Comparison of ENCODE assay signal across 19 cellular contexts in the genomic region with DNA sequence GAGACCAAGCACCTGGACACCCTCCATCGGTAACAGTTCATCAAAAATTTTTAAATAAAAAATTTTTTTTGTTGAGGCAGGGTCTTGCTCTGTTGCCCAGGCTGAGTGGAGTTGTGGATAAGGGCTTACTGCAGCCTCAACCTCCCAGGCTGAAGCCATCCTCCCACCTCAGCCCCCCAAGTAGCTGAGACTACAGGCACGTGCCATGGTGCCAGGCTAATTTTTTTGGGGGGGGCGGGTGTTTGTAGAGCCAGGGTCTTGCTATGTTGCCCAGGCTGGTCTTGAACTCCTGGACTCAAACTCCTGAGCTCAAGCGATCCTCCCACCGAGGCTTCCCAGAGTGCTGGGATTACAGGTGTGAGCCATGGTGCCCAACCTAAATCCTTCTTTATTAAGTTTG. TPM values are rescaled to one million over a fixed set of nuclear protein-coding genes. Genes with fewer than 3 reads are reported as not detected.
"Had no signal": no experiment of that assay in that cellular context is flagged by ENCODE, and none has a peak within 500 bp of the region (broad histone marks: within the 10 kb centered on the region; RNA-seq: fewer than 3 reads in every experiment).

No MANE protein-coding gene starts in this region.

- H3K27me3 ChIP-seq: ascending aorta, dorsolateral prefrontal cortex, left lung, thyroid gland had no signal

- ATAC-seq: activated CD4-positive, CD25-positive, alpha-beta regulatory T cell treated with anti-CD3 and anti-CD28 coated beads, Interleukin-2, amount 50 U/mL, for 24 hours; left lung; psoas muscle; sciatic nerve; stimulated activated memory B cell treated with anti-CD40 and anti-IgM and Interleukin-4, amounts not matched to agents 10 μg/mL and 1 μg/mL and 100 μg/mL, for 72 hours had no signal

- DNase-seq: activated naive CD4-positive, alpha-beta T cell treated with anti-CD3 and anti-CD28 coated beads for 36 hours; dorsolateral prefrontal cortex; endodermal cell; islet precursor cell; left lung; mesenchymal stem cell; stimulated activated CD4-positive, alpha-beta T cell treated with anti-CD3 and anti-CD28 coated beads, Interleukin-12 subunit alpha, Interleukin-12 subunit beta, amount 100 ng/mL, for 4 hours; stimulated activated CD4-positive, alpha-beta T cell treated with anti-CD3 and anti-CD28 coated beads, Interleukin-2, amount 100 ng/mL, for 24 hours; thyroid gland had no signal

- H3K36me3 Mint-ChIP-seq: stimulated activated memory B cell treated with anti-CD40 and anti-IgM and Interleukin-4, amounts not matched to agents 10 μg/mL and 1 μg/mL and 100 μg/mL, for 72 hours had no signal

- H3K27ac Mint-ChIP-seq: activated naive CD4-positive, alpha-beta T cell treated with anti-CD3 and anti-CD28 coated beads for 36 hours; endodermal cell; stimulated activated memory B cell treated with anti-CD40 and anti-IgM and Interleukin-4, amounts not matched to agents 10 μg/mL and 1 μg/mL and 100 μg/mL, for 72 hours had no signal

- H3K4me1 Mint-ChIP-seq: stimulated activated memory B cell treated with anti-CD40 and anti-IgM and Interleukin-4, amounts not matched to agents 10 μg/mL and 1 μg/mL and 100 μg/mL, for 72 hours had no signal

- H3K4me3 ChIP-seq: ascending aorta, left lung, thyroid gland had no signal

- H3K36me3 ChIP-seq: ascending aorta, left lung, thyroid gland had no signal

- H3K9me3 Mint-ChIP-seq: activated naive CD4-positive, alpha-beta T cell treated with anti-CD3 and anti-CD28 coated beads for 36 hours; activated T-helper 2 cell treated with anti-CD3 and anti-CD28 coated beads, Interferon-gamma antibody, Interleukin-2, Interleukin-4, amounts not matched to agents 10 μg/mL and 5 μg/mL and 100 μg/mL, durations not matched to agents 14 hours and 24 hours and 36 hours; stimulated activated memory B cell treated with anti-CD40 and anti-IgM and Interleukin-4, amounts not matched to agents 10 μg/mL and 1 μg/mL and 100 μg/mL, for 72 hours had no signal

- H3K27ac ChIP-seq: ascending aorta, left lung, psoas muscle, thyroid gland had no signal

- H3K4me1 ChIP-seq: psoas muscle had no signal

- H3K27me3 Mint-ChIP-seq: stimulated activated memory B cell treated with anti-CD40 and anti-IgM and Interleukin-4, amounts not matched to agents 10 μg/mL and 1 μg/mL and 100 μg/mL, for 72 hours had no signal

- H3K9me3 ChIP-seq: ascending aorta, left lung, psoas muscle, thyroid gland had no signal

RNA-seq across cellular contexts. Expression of a gene that starts 4.7 kb away (rescaled TPM):
- total RNA-seq: activated naive CD4-positive, alpha-beta T cell treated with anti-CD3 and anti-CD28 coated beads for 36 hours; activated T-helper 2 cell treated with anti-CD3 and anti-CD28 coated beads, Interferon-gamma antibody, Interleukin-2, Interleukin-4, amounts not matched to agents 10 μg/mL and 5 μg/mL and 100 μg/mL, durations not matched to agents 14 hours and 24 hours and 36 hours; ascending aorta; dorsolateral prefrontal cortex; endodermal cell; left lung; omental fat pad; psoas muscle; sciatic nerve; thyroid gland had no signal
- polyA plus RNA-seq: neural cell, urinary bladder had no signal

RNA-seq across cellular contexts. Expression of a gene that starts 19.1 kb away (rescaled TPM):
- total RNA-seq: activated naive CD4-positive, alpha-beta T cell treated with anti-CD3 and anti-CD28 coated beads for 36 hours; ascending aorta had no signal

RNA-seq across cellular contexts. Expression of a gene that starts 20.4 kb away (rescaled TPM):
- total RNA-seq: activated naive CD4-positive, alpha-beta T cell treated with anti-CD3 and anti-CD28 coated beads for 36 hours; activated T-helper 2 cell treated with anti-CD3 and anti-CD28 coated beads, Interferon-gamma antibody, Interleukin-2, Interleukin-4, amounts not matched to agents 10 μg/mL and 5 μg/mL and 100 μg/mL, durations not matched to agents 14 hours and 24 hours and 36 hours; ascending aorta; mucosa of gallbladder; omental fat pad; psoas muscle; sciatic nerve; thyroid gland; urinary bladder had no signal
- polyA plus RNA-seq: neural cell, psoas muscle had no signal

RNA-seq across cellular contexts. Expression of a gene that starts 49.4 kb away (rescaled TPM):
- total RNA-seq: ascending aorta had no signal
- polyA plus RNA-seq: neural cell had no signal
